1 cellular context compared by ENCODE assay signal in genomic region chr12:1466481-1467260, GRCh38.
TF ChIP-seq lines count a peak whose summit lies in the region.

No MANE protein-coding gene starts in this region.

TF ChIP-seq in IMR-90, 13 proteins besides CTCF, POLR2A, EP300 and RAD21:
- TF ChIP-seq USF2 (IDR thresholded peaks at IDR 0.05; ENCODE audit: low read depth, low read length) (no peak), ELK1 (IDR thresholded peaks at IDR 0.05; ENCODE audit: borderline replicate concordance, low read depth, low read length) (no peak), BHLHE40 (IDR thresholded peaks at IDR 0.05; ENCODE audit: low read depth, low read length) (no peak), FOS (IDR thresholded peaks at IDR 0.05; ENCODE audit: low read depth, low read length) (no peak), RFX5 (IDR thresholded peaks at IDR 0.05; ENCODE audit: low read depth, low read length) (no peak), CHD1 (IDR thresholded peaks at IDR 0.05; ENCODE audit: low read depth, low read length) (no peak), RCOR1 (IDR thresholded peaks at IDR 0.05; ENCODE audit: insufficient replicate concordance, low read length) (no peak), MAFK (IDR thresholded peaks at IDR 0.05; ENCODE audit: low read depth, low read length) (no peak), CEBPB (IDR thresholded peaks at IDR 0.05; ENCODE audit: low read depth, low read length) (no peak), NFE2L2 (IDR thresholded peaks at IDR 0.05; ENCODE audit: low read depth, low read length) (no peak), MAZ (IDR thresholded peaks at IDR 0.05; ENCODE audit: borderline replicate concordance, low read depth, low read length) (no peak), MXI1 (IDR thresholded peaks at IDR 0.05; ENCODE audit: borderline replicate concordance, low read depth, low read length) (no peak), SMC3 (IDR thresholded peaks at IDR 0.05; ENCODE audit: low read depth, low read length) (no peak)
